In the genomic region with DNA sequence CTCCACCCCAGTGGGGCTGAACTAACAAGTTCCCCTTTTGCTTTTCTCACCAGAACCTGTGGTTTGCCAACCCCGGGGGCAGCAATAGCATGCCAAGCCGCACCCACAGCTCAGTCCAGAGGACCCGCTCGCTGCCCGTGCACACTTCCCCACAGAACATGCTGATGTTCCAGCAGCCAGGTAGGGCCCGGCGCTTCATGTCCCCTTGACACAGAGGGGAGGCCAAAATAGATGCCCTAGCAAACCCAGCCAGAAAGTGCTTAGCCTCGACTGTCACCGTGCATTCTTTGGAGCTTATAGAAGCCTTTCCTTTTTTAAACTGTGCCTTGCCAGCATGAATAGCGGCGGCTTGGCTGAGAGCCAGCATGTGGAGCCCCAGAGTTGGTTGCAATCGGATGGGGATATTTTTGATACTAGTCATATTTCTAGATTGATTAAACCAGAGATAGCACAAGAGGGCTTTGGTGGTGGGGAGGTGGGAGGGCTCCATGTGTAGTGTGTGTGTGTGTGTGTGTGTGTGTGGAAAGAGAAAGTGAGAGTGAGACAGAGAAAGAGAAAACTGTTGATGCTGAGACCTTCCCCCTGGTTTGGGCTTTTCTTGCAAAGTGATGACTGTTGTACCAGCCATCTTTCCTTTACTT, we compare ENCODE assay signal across 8 cellular contexts.
DNase-seq lines count a peak whose midpoint lies in the region; ATAC-seq and TF ChIP-seq lines count a peak whose summit lies in the region.

No MANE protein-coding gene starts in this region.

- no peaks in the 10 kb centered on the region for H3K9me3 Mint-ChIP-seq in T-helper 2 cell treated with Interferon-gamma antibody and Interleukin-4, amounts not matched to agents 5 μg/mL and 100 μg/mL, for 36 hours

- H3K27me3 Mint-ChIP-seq in T-helper 2 cell treated with Interferon-gamma antibody and Interleukin-4, amounts not matched to agents 5 μg/mL and 100 μg/mL, for 36 hours (ENCODE audit: low read depth): peaks cover 19% of the 10 kb centered on the region

- H3K4me1 Mint-ChIP-seq in T-helper 2 cell treated with Interferon-gamma antibody and Interleukin-4, amounts not matched to agents 5 μg/mL and 100 μg/mL, for 36 hours (ENCODE audit: low read depth): peaks cover 47% of the 10 kb centered on the region

- ATAC-seq in HG02642 (IDR thresholded peaks at IDR 0.05; ENCODE audit: poor library complexity, unreplicated experiment) (no peak), GM21381 (IDR thresholded peaks at IDR 0.05; ENCODE audit: unreplicated experiment) (no peak), GM21737 (IDR thresholded peaks at IDR 0.05; ENCODE audit: unreplicated experiment) (no peak)

- POLR2A ChIA-PET in HEK293 (lab: Yijun Ruan, JAX): interaction anchor here (1.4 kb wide), 1 partner anchor 211 kb away, joined by 3 read pairs; no protein-coding TSS in a partner anchor

- H3K9me3 ChIP-seq in HEK293 (ENCODE audit: control insufficient read depth, insufficient read depth, low read depth, low read length) (no peaks in the 10 kb centered on the region), mononuclear cell (ENCODE audit: low read depth, low read length) (no peaks in the 10 kb centered on the region)

- H3K36me3 Mint-ChIP-seq in T-helper 2 cell treated with Interferon-gamma antibody and Interleukin-4, amounts not matched to agents 5 μg/mL and 100 μg/mL, for 36 hours (ENCODE audit: low read depth): no peaks in the 10 kb centered on the region

- H3K4me1 ChIP-seq in HEK293 (ENCODE audit: control insufficient read depth, insufficient read depth, low read length) (0 out of 2 replicates have a peak, but pooled peaks cover 2% of the 10 kb centered on the region), mononuclear cell (ENCODE audit: insufficient read depth, low read length) (peaks cover 70% of the 10 kb centered on the region)

- in situ Hi-C loops in astrocyte of the cerebellum (cut with HindIII; ENCODE audit: low sequenced_read_pairs): no loop called here

- TF ChIP-seq CTCF in HEK293 (tag by site-specific recombination; IDR thresholded peaks at IDR 0.05) (no peak), astrocyte of the cerebellum (IDR thresholded peaks at IDR 0.05; ENCODE audit: low read depth, low read length, missing control alignments) (no peak)

- CTCF ChIA-PET in HEK293 (lab: Yijun Ruan, JAX): interaction anchor here (0.6 to 1.2 kb wide), 3 partner anchors 91 to 352 kb away, joined by 3 to 5 read pairs (median 4); no protein-coding TSS in a partner anchor

- peak overlapping the region; percentile 60 for H3K27ac Mint-ChIP-seq in T-helper 2 cell treated with Interferon-gamma antibody and Interleukin-4, amounts not matched to agents 5 μg/mL and 100 μg/mL, for 36 hours

- no peak overlapping the region for H3K27ac ChIP-seq in HEK293 (ENCODE audit: extremely low read depth, low read depth, low read length)

- no peak overlapping the region for H3K4me3 ChIP-seq in HEK293 (ENCODE audit: low read depth, low read length)
- no peak overlapping the region for H3K4me3 ChIP-seq in astrocyte of the cerebellum (ENCODE audit: low read depth, low read length)
- peak overlapping the region; percentile 4 for H3K4me3 ChIP-seq in mononuclear cell (ENCODE audit: low read length)

- DNase-seq in AG20443 (ENCODE audit: low spot score) (peak; percentile 76), astrocyte of the cerebellum (ENCODE audit: low read depth) (peak; percentile 60)
- peak; percentile 83 for DNase-seq in T-helper 2 cell treated with Interferon-gamma antibody and Interleukin-4, amounts not matched to agents 5 μg/mL and 100 μg/mL, for 36 hours (ENCODE audit: low spot score)

- H3K4me3 Mint-ChIP-seq in T-helper 2 cell treated with Interferon-gamma antibody and Interleukin-4, amounts not matched to agents 5 μg/mL and 100 μg/mL, for 36 hours: peak overlapping the region; percentile 73

- no peaks in the 10 kb centered on the region; a peak in 2 of 3 replicates for H3K36me3 ChIP-seq in HEK293 (ENCODE audit: control insufficient read depth in 2 of 2, insufficient read depth in 1 of 2, low read length in 2 of 2)

- H3K27me3 ChIP-seq in mononuclear cell (ENCODE audit: insufficient read depth, low read length): no peaks in the 10 kb centered on the region

TF ChIP-seq in HEK293, 187 proteins besides CTCF, POLR2A, EP300 and RAD21:
- peak; percentile 82 for TF ChIP-seq PRDM1 (tag by site-specific recombination; IDR thresholded peaks at IDR 0.05)
- no peak for TF ChIP-seq ZSCAN18 (tag by site-specific recombination; IDR thresholded peaks at IDR 0.05)
